ENCODE assay signal across 10 cellular contexts in genomic region chr12:32482226-32482625, GRCh38.
DNase-seq lines count a peak whose midpoint lies in the region; ATAC-seq, FAIRE-seq and TF ChIP-seq lines count a peak whose summit lies in the region.
"Had no signal": no experiment of that assay in that cellular context is flagged by ENCODE, and none has a peak within 500 bp of the region (broad histone marks: within the 10 kb centered on the region; RNA-seq: fewer than 3 reads in every experiment).

No MANE protein-coding gene starts in this region.

- intact Hi-C loops in pancreas (cut with DNase I): no loop called here
- intact Hi-C loops in esophagus muscularis mucosa (cut with DNase I): no loop called here

- H3K9me3 ChIP-seq in pancreas (no peaks in the 10 kb centered on the region), esophagus muscularis mucosa (no peaks in the 10 kb centered on the region)

- DNase-seq in SIG-M5 (lab: John Stamatoyannopoulos, UW): peak; percentile 67
- no peak for DNase-seq in pancreas
- DNase-seq in AG20443 (ENCODE audit: low spot score): no peak
- DNase-seq in NCI-H510A treated with DMSO at 0.1 percent for 48 hours (lab: John Stamatoyannopoulos, UW): no peak
- DNase-seq in esophagus muscularis mucosa (ENCODE audit: extremely low spot score): no peak
- DNase-seq in stimulated activated CD4-positive, alpha-beta T cell treated with anti-CD3 and anti-CD28 coated beads, Interleukin-2, amount 100 ng/mL, for 24 hours: no peak
- DNase-seq: activated CD4-positive, alpha-beta memory T cell treated with anti-CD3 and anti-CD28 coated beads, Interleukin-2, amount 10 ng/mL, durations not matched to agents 7 days and 5 days; NCI-H2029 treated with DMSO at 0.1 percent for 48 hours had no signal

- H3K4me3 ChIP-seq in pancreas: no peak overlapping the region
- H3K4me3 ChIP-seq in esophagus muscularis mucosa: no peak overlapping the region

- H3K27ac ChIP-seq in pancreas (peak overlapping the region in 2 of 4 donors; percentile 11 to 48), esophagus muscularis mucosa (replicated peaks in 1 of 4) (no peak overlapping the region)

- TF ChIP-seq EP300 in esophagus muscularis mucosa (IDR thresholded peaks at IDR 0.05): no peak

- 12 to 24% methylated on average over 3 of the region's 3 CpGs for WGBS in pancreas, 2 donors
- WGBS in esophagus muscularis mucosa: 58% methylated on average over 3 of the region's 3 CpGs

- ATAC-seq in GM19025 (IDR thresholded peaks at IDR 0.05; ENCODE audit: low read depth, unreplicated experiment): peak; percentile 66
- peak; percentile 72 for ATAC-seq in HG03135 (IDR thresholded peaks at IDR 0.05; ENCODE audit: unreplicated experiment)
- ATAC-seq in pancreas: peak in 3 of 4 donors; percentile 36 to 44 (median 39)

- TF ChIP-seq CTCF in pancreas (IDR thresholded peaks at IDR 0.05): no peak
- TF ChIP-seq CTCF in esophagus muscularis mucosa (IDR thresholded peaks at IDR 0.05): no peak

- H3K36me3 ChIP-seq in pancreas: no peaks in the 10 kb centered on the region
- no peaks in the 10 kb centered on the region for H3K36me3 ChIP-seq in esophagus muscularis mucosa

- H3K27me3 ChIP-seq in pancreas (no peaks in the 10 kb centered on the region), esophagus muscularis mucosa (no peaks in the 10 kb centered on the region)

- TF ChIP-seq POLR2A in esophagus muscularis mucosa (IDR thresholded peaks at IDR 0.05; ENCODE audit: low read depth): no peak

- H3K4me1 ChIP-seq in pancreas: peaks cover 17 to 36% (median 19%) of the 10 kb centered on the region in 3 donors
- H3K4me1 ChIP-seq in esophagus muscularis mucosa: peaks cover 9 to 20% (median 12%) of the 10 kb centered on the region in 4 donors

- FAIRE-seq in pancreas (lab: Jason Lieb, UNC): no peak
